In the genomic region with DNA sequence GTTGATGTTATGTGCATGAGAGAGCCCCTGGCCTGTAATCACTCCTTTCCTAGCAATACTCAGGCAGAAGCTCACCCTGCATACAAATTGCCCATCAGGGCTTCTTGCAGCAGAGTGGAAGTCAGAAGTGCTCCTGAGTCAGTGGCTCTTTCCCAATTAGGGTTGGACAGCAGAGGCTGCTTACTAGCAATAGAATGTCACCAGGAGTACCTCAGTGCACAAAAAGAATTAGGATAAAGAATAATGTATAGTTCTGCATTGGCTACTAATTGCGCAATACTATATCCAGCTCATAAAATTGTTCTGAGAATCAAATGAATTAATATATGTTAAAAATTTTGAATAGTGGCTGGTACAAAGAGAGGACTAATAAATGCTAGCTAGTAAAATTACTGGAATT, we compare ENCODE assay signal across 28 cellular contexts.
"Had no signal": no experiment of that assay in that cellular context is flagged by ENCODE, and none has a peak within 500 bp of the region (broad histone marks: within the 10 kb centered on the region; RNA-seq: fewer than 3 reads in every experiment).

No MANE protein-coding gene starts in this region.

- H3K9me3 ChIP-seq: lower lobe of right lung, pancreas, prostate gland, sigmoid colon, testis, thyroid gland, transverse colon, upper lobe of right lung had no signal

- H3K27ac Mint-ChIP-seq: immature natural killer cell; naive thymus-derived CD8-positive, alpha-beta T cell; nephron; stimulated activated effector memory CD8-positive, alpha-beta T cell treated with anti-CD3 and anti-CD28 coated beads, Interleukin-12 subunit alpha, Interleukin-12 subunit beta, amount 100 ng/mL, for 72 hours; stimulated activated naive CD8-positive, alpha-beta T cell treated with anti-CD3 and anti-CD28 coated beads, Interleukin-15, amount 100 ng/mL, for 72 hours had no signal

- H3K4me3 Mint-ChIP-seq: immature natural killer cell; naive thymus-derived CD8-positive, alpha-beta T cell; nephron; neural crest cell; stimulated activated effector memory CD8-positive, alpha-beta T cell treated with anti-CD3 and anti-CD28 coated beads, Interleukin-12 subunit alpha, Interleukin-12 subunit beta, amount 100 ng/mL, for 72 hours; stimulated activated naive CD8-positive, alpha-beta T cell treated with anti-CD3 and anti-CD28 coated beads, Interleukin-15, amount 100 ng/mL, for 72 hours had no signal

- H3K4me3 ChIP-seq: left lung, lower lobe of right lung, pancreas, prostate gland, sigmoid colon, spleen, testis, thyroid gland, transverse colon, upper lobe of right lung had no signal

- H3K4me1 Mint-ChIP-seq: immature natural killer cell; naive thymus-derived CD8-positive, alpha-beta T cell; nephron; neural crest cell; stimulated activated effector memory CD8-positive, alpha-beta T cell treated with anti-CD3 and anti-CD28 coated beads, Interleukin-12 subunit alpha, Interleukin-12 subunit beta, amount 100 ng/mL, for 72 hours; stimulated activated naive CD8-positive, alpha-beta T cell treated with anti-CD3 and anti-CD28 coated beads, Interleukin-15, amount 100 ng/mL, for 72 hours had no signal

- H3K27me3 ChIP-seq: left lung, pancreas, sigmoid colon, spleen, testis, thyroid gland, transverse colon, upper lobe of right lung had no signal

- H3K4me1 ChIP-seq: left lung, lower lobe of right lung, pancreas, prostate gland, sigmoid colon, spleen, testis, thyroid gland, transverse colon, upper lobe of right lung had no signal

- H3K36me3 Mint-ChIP-seq: stimulated activated effector memory CD8-positive, alpha-beta T cell treated with anti-CD3 and anti-CD28 coated beads, Interleukin-12 subunit alpha, Interleukin-12 subunit beta, amount 100 ng/mL, for 72 hours had no signal

- H3K27me3 Mint-ChIP-seq: stimulated activated naive CD8-positive, alpha-beta T cell treated with anti-CD3 and anti-CD28 coated beads, Interleukin-15, amount 100 ng/mL, for 72 hours had no signal

- H3K27ac ChIP-seq: left lung, lower lobe of right lung, pancreas, prostate gland, sigmoid colon, spleen, testis, thyroid gland, transverse colon, upper lobe of right lung had no signal

- H3K36me3 ChIP-seq: left lung, lower lobe of right lung, pancreas, prostate gland, sigmoid colon, spleen, thyroid gland, transverse colon, upper lobe of right lung had no signal

- DNase-seq: hypothalamus; immature natural killer cell; kidney; left colon; left lung; lower lobe of right lung; mammary epithelial cell; mesenchymal stem cell; naive thymus-derived CD8-positive, alpha-beta T cell; nucleus accumbens; pancreas; posterior cingulate gyrus; retina; right cardiac atrium; sigmoid colon; small intestine; spleen; stimulated activated CD4-positive, alpha-beta T cell treated with anti-CD3 and anti-CD28 coated beads, Interleukin-4, amount 100 ng/mL, for 24 hours; stimulated activated naive CD4-positive, alpha-beta T cell; stimulated activated naive CD8-positive, alpha-beta T cell treated with anti-CD3 and anti-CD28 coated beads, Interleukin-15, amount 100 ng/mL, for 72 hours; testis; thyroid gland; transverse colon; upper lobe of right lung had no signal

- ATAC-seq: left colon; left lung; lower lobe of right lung; naive thymus-derived CD8-positive, alpha-beta T cell; right cardiac atrium; stimulated activated effector memory CD8-positive, alpha-beta T cell treated with anti-CD3 and anti-CD28 coated beads, Interleukin-12 subunit alpha, Interleukin-12 subunit beta, amount 100 ng/mL, for 72 hours; stimulated activated naive CD8-positive, alpha-beta T cell treated with anti-CD3 and anti-CD28 coated beads, Interleukin-15, amount 100 ng/mL, for 72 hours; upper lobe of right lung had no signal
